Comparison of ENCODE assay signal across 21 cellular contexts in the genomic region with DNA sequence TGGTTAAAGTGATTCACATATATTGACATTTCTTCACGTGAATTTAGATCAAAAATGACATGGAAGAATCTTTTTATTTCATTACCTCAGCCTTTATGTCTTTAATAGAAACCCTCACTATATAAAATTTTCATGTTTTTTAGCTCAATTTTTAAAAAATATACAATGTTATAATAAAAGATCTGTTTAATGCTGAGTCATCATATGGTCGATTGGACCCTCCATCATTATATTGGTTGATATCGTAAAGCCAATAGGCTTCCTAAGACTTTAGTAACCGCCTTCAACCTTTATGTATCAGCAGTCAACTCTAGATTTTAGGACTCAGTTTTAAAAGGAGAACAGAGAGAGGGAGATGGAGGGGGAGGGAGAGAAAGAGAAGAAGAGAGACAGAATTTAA.
"Had no signal": no experiment of that assay in that cellular context is flagged by ENCODE, and none has a peak within 500 bp of the region (broad histone marks: within the 10 kb centered on the region; RNA-seq: fewer than 3 reads in every experiment).

No MANE protein-coding gene starts in this region.

- H3K9ac ChIP-seq: KMS-11 had no signal

- DNase-seq: Kasumi-1, MM.1S, NCI-H1092 treated with DMSO at 0.1 percent for 48 hours, NCI-H1436, NCI-H187, NCI-H2029, NCI-H2081 treated with DMSO at 0.1 percent for 48 hours, NCI-H2171, NCI-H226, NCI-H446, NCI-H510A, NCI-H524 treated with DMSO at 0.1 percent for 48 hours, NCI-H69, NCI-H774, PC-3, SHP77 had no signal

- H3K27ac ChIP-seq: HL-60, KMS-11, RWPE1 had no signal

- H3K4me2 ChIP-seq: KMS-11 had no signal

- ATAC-seq: Panc1, PC-3 had no signal

- FAIRE-seq: HTR-8/SVneo had no signal
